ENCODE assay signal across 4 cellular contexts in the genomic region with DNA sequence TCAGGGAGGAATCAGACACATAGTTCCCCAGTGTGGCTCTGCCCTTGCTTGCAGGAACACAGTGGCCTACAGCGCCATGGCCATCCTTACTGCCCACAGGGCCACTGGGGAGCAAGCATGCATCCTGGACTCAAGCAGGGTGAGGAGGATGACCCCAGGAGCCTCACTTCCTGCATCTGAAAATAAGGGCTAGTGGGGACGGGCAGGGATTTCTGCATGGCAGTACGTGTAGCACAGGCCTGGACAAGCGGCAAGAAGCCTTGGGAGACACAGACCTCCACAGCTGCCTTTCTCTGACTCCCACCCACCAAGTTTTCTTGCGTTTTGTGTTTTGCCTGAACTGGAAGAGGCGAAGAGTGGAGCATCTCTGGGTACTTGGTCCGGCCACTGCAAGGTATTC. TPM values are rescaled to one million over a fixed set of nuclear protein-coding genes. Genes with fewer than 3 reads are reported as not detected.
"Had no signal": no experiment of that assay in that cellular context is flagged by ENCODE, and none has a peak within 500 bp of the region (broad histone marks: within the 10 kb centered on the region; RNA-seq: fewer than 3 reads in every experiment).

No MANE protein-coding gene starts in this region.

RNA-seq across cellular contexts. Expression of gene CCDC74B, which starts 17.6 kb away (rescaled TPM):
- polyA plus RNA-seq: IgD-negative memory B cell had no signal

RNA-seq across cellular contexts. Expression of gene POTEF, which starts 33.5 kb away (rescaled TPM):
- total RNA-seq: IMR-90 had no signal
- polyA plus RNA-seq: IgD-negative memory B cell, IMR-90 had no signal

RNA-seq across cellular contexts. Expression of gene TUBA3E, which starts 35.8 kb away (rescaled TPM):
- total RNA-seq: HepG2, HT-29, IMR-90 had no signal
- polyA plus RNA-seq: HepG2, IgD-negative memory B cell, IMR-90 had no signal
